8 cellular contexts compared by ENCODE assay signal in genomic region chr3:194768586-194768985, GRCh38.
DNase-seq lines count a peak whose midpoint lies in the region; ATAC-seq and TF ChIP-seq lines count a peak whose summit lies in the region.

No MANE protein-coding gene starts in this region.

- H3K23ac ChIP-seq in IMR-90 (ENCODE audit: low read depth, low read length), result no peak overlapping the region

- CTCF ChIA-PET in IMR-90 (lab: Yijun Ruan, JAX), result no interaction called here

- H3K27me3 Mint-ChIP-seq in central memory CD8-positive, alpha-beta T cell, result peaks cover 31% of the 10 kb centered on the region
- peaks cover 15% of the 10 kb centered on the region for H3K27me3 Mint-ChIP-seq in neural progenitor cell (ENCODE audit: insufficient read depth, low read depth)

- no peak overlapping the region for H3K56ac ChIP-seq in IMR-90 (ENCODE audit: extremely low read depth, insufficient read depth, low read length)

- ATAC-seq in IMR-90 (ENCODE audit: low read depth), result no peak
- no peak for ATAC-seq in central memory CD8-positive, alpha-beta T cell (replicated peaks; ENCODE audit: extremely low read depth, poor library complexity, severe bottlenecking)

- no peaks in the 10 kb centered on the region for H3K9me3 ChIP-seq in BLaER1
- H3K9me3 ChIP-seq in IMR-90 (ENCODE audit: control insufficient read depth, insufficient read depth, low read length), result no peaks in the 10 kb centered on the region
- H3K9me3 ChIP-seq in neural progenitor cell (ENCODE audit: low read depth), result no peaks in the 10 kb centered on the region

- in situ Hi-C loops in IMR-90 (cut with MboI; ENCODE audit: low sequenced_read_pairs), result no loop called here

- H2AFZ ChIP-seq in IMR-90 (replicated peaks; ENCODE audit: low read length, poor library complexity) (peak overlapping the region; percentile 69), neural progenitor cell (replicated peaks) (peak overlapping the region; percentile 65)

- H4K5ac ChIP-seq in IMR-90 (ENCODE audit: low read depth, low read length), result no peak overlapping the region

- H3K9ac ChIP-seq in BLaER1 (no peak overlapping the region; the same call in 1 of the 2 replicates), IMR-90 (ENCODE audit: low read depth, low read length) (no peak overlapping the region), neural progenitor cell (no peak overlapping the region)

- peaks cover 2% of the 10 kb centered on the region for H3K36me3 Mint-ChIP-seq in central memory CD8-positive, alpha-beta T cell (ENCODE audit: insufficient read depth)
- H3K36me3 Mint-ChIP-seq in neural progenitor cell, result no peaks in the 10 kb centered on the region

- H3K27me3 ChIP-seq in BLaER1 (no peaks in the 10 kb centered on the region), IMR-90 (ENCODE audit: control insufficient read depth, insufficient read depth, low read length) (peaks cover 19% of the 10 kb centered on the region), neural progenitor cell (peaks cover 10% of the 10 kb centered on the region)

- peak overlapping the region; percentile 41 for H3K27ac Mint-ChIP-seq in central memory CD8-positive, alpha-beta T cell (ENCODE audit: low read depth)
- peak overlapping the region; percentile 88 for H3K27ac Mint-ChIP-seq in neural progenitor cell

- no peaks in the 10 kb centered on the region for H3K79me1 ChIP-seq in IMR-90 (ENCODE audit: low read depth in 1 of 2, low read length in 2 of 2)

- no peak overlapping the region for H3K18ac ChIP-seq in IMR-90 (ENCODE audit: low read depth, low read length)

- H4K20me1 ChIP-seq in BLaER1, result no peaks in the 10 kb centered on the region
- H4K20me1 ChIP-seq in IMR-90 (ENCODE audit: insufficient read depth, low read length), result no peaks in the 10 kb centered on the region
- H4K20me1 ChIP-seq in neural progenitor cell (ENCODE audit: low read depth), result no peaks in the 10 kb centered on the region

- H3K4me2 ChIP-seq in BLaER1, result peak overlapping the region; percentile 42
- peak overlapping the region; percentile 65; the same call in 1 of the 2 replicates for H3K4me2 ChIP-seq in IMR-90 (ENCODE audit: low read depth, low read length)
- peak overlapping the region; percentile 65 for H3K4me2 ChIP-seq in neural progenitor cell

- H3K79me2 ChIP-seq in neural progenitor cell (ENCODE audit: low read depth), result no peaks in the 10 kb centered on the region

- H2BK5ac ChIP-seq in IMR-90 (ENCODE audit: low read depth, low read length, poor library complexity, severe bottlenecking), result no peak overlapping the region

- H3K4me1 ChIP-seq in BLaER1 (peaks cover 15% of the 10 kb centered on the region), IMR-90 (ENCODE audit: control insufficient read depth, insufficient read depth, low read length) (no peaks in the 10 kb centered on the region; the same call in 1 of the 2 replicates), neural progenitor cell (peaks cover 13% of the 10 kb centered on the region)

- no peak overlapping the region for H2BK20ac ChIP-seq in IMR-90 (ENCODE audit: low read depth, low read length)

- H3K27ac ChIP-seq in BLaER1, result no peak overlapping the region
- no peak overlapping the region for H3K27ac ChIP-seq in IMR-90 (ENCODE audit: insufficient read depth, low read length)
- no peak overlapping the region for H3K27ac ChIP-seq in neural progenitor cell

- 80% methylated on average over 2 of the region's 10 CpGs; no CpG with 5 or more reads in 1 of the 2 experiments for WGBS in IMR-90 (ENCODE audit: extremely low coverage in 2 of 2, insufficient read length in 1 of 2), 2 experiments

- POLR2A ChIA-PET in IMR-90 (lab: Charles Lee; ENCODE audit: unreplicated experiment), result no interaction called here

- TF ChIP-seq RAD21 in IMR-90 (IDR thresholded peaks at IDR 0.05; ENCODE audit: low read length), result no peak

- no peak overlapping the region for H3K14ac ChIP-seq in IMR-90 (replicated peaks; ENCODE audit: low read depth, low read length)

- H3K4me1 Mint-ChIP-seq in central memory CD8-positive, alpha-beta T cell, result peaks cover 28% of the 10 kb centered on the region
- H3K4me1 Mint-ChIP-seq in neural progenitor cell, result peaks cover 36% of the 10 kb centered on the region

- dilution Hi-C loops in IMR-90 (cut with HindIII; ENCODE audit: low sequenced_read_pairs, unreplicated experiment), result no loop called here

- H3K36me3 ChIP-seq in BLaER1 (no peaks in the 10 kb centered on the region), IMR-90 (ENCODE audit: control insufficient read depth, insufficient read depth, low read length) (no peaks in the 10 kb centered on the region), neural progenitor cell (no peaks in the 10 kb centered on the region)

- DNase-seq in IMR-90 (no peak), neural progenitor cell (ENCODE audit: low spot score) (no peak), NOMO-1 treated with DMSO at 0.1 percent for 48 hours (lab: John Stamatoyannopoulos, UW; ENCODE audit: unreplicated experiment) (no peak), amniotic stem cell (lab: John Stamatoyannopoulos, UW) (no peak), NCI-H1694 treated with DMSO at 0.1 percent for 48 hours (lab: John Stamatoyannopoulos, UW) (no peak), NCI-H1092 (lab: John Stamatoyannopoulos, UW) (no peak)
- DNase-seq in central memory CD8-positive, alpha-beta T cell (ENCODE audit: low spot score in 2 of 2), result no peak

- H2BK15ac ChIP-seq in IMR-90 (ENCODE audit: low read depth, low read length), result no peak overlapping the region

- no peak overlapping the region for H3K4ac ChIP-seq in IMR-90 (ENCODE audit: low read depth, low read length)

- TF ChIP-seq CTCF in IMR-90 (conservative IDR thresholded peaks at IDR 0.05; ENCODE audit: low read depth, low read length), result no peak
- no peak for TF ChIP-seq CTCF in neural progenitor cell (IDR thresholded peaks at IDR 0.05)

- no peaks in the 10 kb centered on the region for H3F3A ChIP-seq in neural progenitor cell (ENCODE audit: low read depth)

- H2AK9ac ChIP-seq in IMR-90 (replicated peaks; ENCODE audit: low read depth, low read length, poor library complexity), result no peak overlapping the region

- no TSS peak for BruUV-seq in IMR-90 (replicated peaks; lab: Mats Ljungman, UMichigan)

- peak overlapping the region; percentile 83 for H3K4me3 Mint-ChIP-seq in central memory CD8-positive, alpha-beta T cell
- H3K4me3 Mint-ChIP-seq in neural progenitor cell, result peak overlapping the region; percentile 80

- 0 out of 2 replicates have a peak overlapping the region, but pooled peaks have one; percentile 0 for H3K4me3 ChIP-seq in BLaER1
- no peak overlapping the region for H3K4me3 ChIP-seq in IMR-90 (ENCODE audit: insufficient read depth, low read depth, low read length)
- H3K4me3 ChIP-seq in neural progenitor cell, result no peak overlapping the region

- H4K91ac ChIP-seq in IMR-90 (ENCODE audit: insufficient read depth, low read depth, low read length), result no peak overlapping the region

- intact Hi-C loops in IMR-90 (cut with micrococcal nuclease), result no loop called here

- H3K9me3 Mint-ChIP-seq in central memory CD8-positive, alpha-beta T cell, result no peaks in the 10 kb centered on the region
- no peaks in the 10 kb centered on the region for H3K9me3 Mint-ChIP-seq in neural progenitor cell

- TF ChIP-seq POLR2A in IMR-90 (IDR thresholded peaks at IDR 0.05; ENCODE audit: low read depth, low read length), result no peak

- H3K9me1 ChIP-seq in IMR-90 (ENCODE audit: insufficient read depth, low read length), result no peaks in the 10 kb centered on the region

- no peak overlapping the region for H2AK5ac ChIP-seq in IMR-90 (ENCODE audit: low read depth, low read length)

- no peak overlapping the region; a peak in 1 of 4 replicates for H4K8ac ChIP-seq in IMR-90 (ENCODE audit: low read depth in 2 of 2, low read length in 2 of 2)

- no peak overlapping the region for H2BK120ac ChIP-seq in IMR-90 (ENCODE audit: low read depth, low read length)

TF ChIP-seq in IMR-90, 13 proteins besides CTCF, POLR2A, EP300 and RAD21:
- TF ChIP-seq MAFK (IDR thresholded peaks at IDR 0.05; ENCODE audit: low read depth, low read length) (no peak), ELK1 (IDR thresholded peaks at IDR 0.05; ENCODE audit: borderline replicate concordance, low read depth, low read length) (no peak), CEBPB (IDR thresholded peaks at IDR 0.05; ENCODE audit: low read depth, low read length) (no peak), FOS (IDR thresholded peaks at IDR 0.05; ENCODE audit: low read depth, low read length) (no peak), RFX5 (IDR thresholded peaks at IDR 0.05; ENCODE audit: low read depth, low read length) (no peak), CHD1 (IDR thresholded peaks at IDR 0.05; ENCODE audit: low read depth, low read length) (no peak), MAZ (IDR thresholded peaks at IDR 0.05; ENCODE audit: borderline replicate concordance, low read depth, low read length) (no peak)
